In genomic region chr1:45802343-45803298, GRCh38 we compare ENCODE assay signal across 8 cellular contexts. TPM values are rescaled to one million over a fixed set of nuclear protein-coding genes. Genes with fewer than 3 reads are reported as not detected.
DNase-seq lines count a peak whose midpoint lies in the region; ATAC-seq and TF ChIP-seq lines count a peak whose summit lies in the region.

No MANE protein-coding gene starts in this region.

- peaks cover 6% of the 10 kb centered on the region for H3K36me3 Mint-ChIP-seq in stimulated activated effector memory CD8-positive, alpha-beta T cell treated with anti-CD3 and anti-CD28 coated beads, Interleukin-12 subunit alpha, Interleukin-12 subunit beta, amount 100 ng/mL, for 72 hours

- DNase-seq in AG08395 (ENCODE audit: low spot score): peak; percentile 98
- no peak for DNase-seq in GM12864 (ENCODE audit: low read depth)
- DNase-seq in LNCaP clone FGC (ENCODE audit: low read depth): no peak
- DNase-seq in dorsolateral prefrontal cortex: peak in 6 of 10 donors; percentile 10 to 82 (median 42)
- peak; percentile 49 to 83 for DNase-seq in left colon
- peak; percentile 8 to 62 for DNase-seq in stimulated activated effector memory CD8-positive, alpha-beta T cell treated with anti-CD3 and anti-CD28 coated beads, Interleukin-12 subunit alpha, Interleukin-12 subunit beta, amount 100 ng/mL, for 72 hours (ENCODE audit: low spot score in 2 of 2)
- no peak for DNase-seq in DMS114 treated with DMSO at 0.1 percent for 48 hours (lab: John Stamatoyannopoulos, UW; ENCODE audit: unreplicated experiment)

- peak overlapping the region in 42 of 59 donors; percentile 8 to 84 (median 60) for H3K27ac ChIP-seq in dorsolateral prefrontal cortex

- peak overlapping the region; percentile 85 for H3K27ac Mint-ChIP-seq in stimulated activated effector memory CD8-positive, alpha-beta T cell treated with anti-CD3 and anti-CD28 coated beads, Interleukin-12 subunit alpha, Interleukin-12 subunit beta, amount 100 ng/mL, for 72 hours

- peak overlapping the region; percentile 64 for H3K4me3 ChIP-seq in GM12864 (ENCODE audit: low read depth, low read length)
- H3K4me3 ChIP-seq in LNCaP clone FGC (ENCODE audit: low read depth, low read length): peak overlapping the region; percentile 73
- H3K4me3 ChIP-seq in dorsolateral prefrontal cortex: peak overlapping the region; percentile 45 to 78 (median 63)

- intact Hi-C loops in dorsolateral prefrontal cortex (cut with DNase I) (loop anchor here (2.0 to 10.0 kb wide), 6 partner anchors 50 to 298 kb away; partner anchors contain the start of genes GPBP1L1 (in 2 of the 2), IPP (in 2 of the 2), TMEM69 (in 2 of the 2) and CCDC163 (in 1 of the 2)), left colon (cut with DNase I, micrococcal nuclease) (no loop called here)

- H3K27me3 ChIP-seq in dorsolateral prefrontal cortex: no peaks in the 10 kb centered on the region

- peaks cover 36% of the 10 kb centered on the region for H3K4me1 Mint-ChIP-seq in stimulated activated effector memory CD8-positive, alpha-beta T cell treated with anti-CD3 and anti-CD28 coated beads, Interleukin-12 subunit alpha, Interleukin-12 subunit beta, amount 100 ng/mL, for 72 hours

- TF ChIP-seq CTCF in GM12864 (IDR thresholded peaks at IDR 0.05; ENCODE audit: low read depth, low read length, missing control alignments): no peak
- no peak for TF ChIP-seq CTCF in LNCaP clone FGC (IDR thresholded peaks at IDR 0.05; ENCODE audit: control insufficient read depth, extremely low read depth, insufficient read depth)
- TF ChIP-seq CTCF in dorsolateral prefrontal cortex (IDR thresholded peaks at IDR 0.05 in 54 of 56, conservative IDR thresholded peaks at IDR 0.05 in 2 of 56; ENCODE audit: low read depth in 1 of 56, partially characterized antibody in 56 of 56): no peak

- H3K4me3 Mint-ChIP-seq in stimulated activated effector memory CD8-positive, alpha-beta T cell treated with anti-CD3 and anti-CD28 coated beads, Interleukin-12 subunit alpha, Interleukin-12 subunit beta, amount 100 ng/mL, for 72 hours: peak overlapping the region; percentile 86

- no peaks in the 10 kb centered on the region for H3K9me3 Mint-ChIP-seq in stimulated activated effector memory CD8-positive, alpha-beta T cell treated with anti-CD3 and anti-CD28 coated beads, Interleukin-12 subunit alpha, Interleukin-12 subunit beta, amount 100 ng/mL, for 72 hours

- ATAC-seq in SK-N-SH treated with all-trans-retinoic acid at 6 μM for 48 hours (peak; percentile 97), left colon (peak; percentile 67)
- ATAC-seq in stimulated activated effector memory CD8-positive, alpha-beta T cell treated with anti-CD3 and anti-CD28 coated beads, Interleukin-12 subunit alpha, Interleukin-12 subunit beta, amount 100 ng/mL, for 72 hours: peak; percentile 77

TF ChIP-seq in SK-N-SH treated with all-trans-retinoic acid at 6 μM for 48 hours, 23 proteins besides CTCF, POLR2A, EP300 and RAD21:
- TF ChIP-seq PPARA (CRISPR knock-in tag; IDR thresholded peaks at IDR 0.05; ENCODE audit: borderline replicate concordance) (no peak), ESRRG (CRISPR knock-in tag; IDR thresholded peaks at IDR 0.05) (no peak), ZNF70 (CRISPR knock-in tag; IDR thresholded peaks at IDR 0.05) (no peak), BACH2 (CRISPR knock-in tag; IDR thresholded peaks at IDR 0.05; ENCODE audit: borderline replicate concordance) (no peak), CSRNP3 (CRISPR knock-in tag; IDR thresholded peaks at IDR 0.05) (no peak), POU6F1 (CRISPR knock-in tag; IDR thresholded peaks at IDR 0.05; ENCODE audit: borderline replicate concordance, low read depth) (no peak), ZFP3 (CRISPR knock-in tag; IDR thresholded peaks at IDR 0.05) (no peak), ZNF565 (CRISPR knock-in tag; conservative IDR thresholded peaks at IDR 0.05; ENCODE audit: low read depth) (no peak), CREB5 (CRISPR knock-in tag; IDR thresholded peaks at IDR 0.05; ENCODE audit: low read depth) (peak; percentile 56; the same call in 1 of the 2 replicates), SNAI2 (CRISPR knock-in tag; IDR thresholded peaks at IDR 0.05) (peak; percentile 56; the same call in 1 of the 2 replicates), TCF4 (CRISPR knock-in tag; IDR thresholded peaks at IDR 0.05; ENCODE audit: borderline replicate concordance) (no peak), OSR1 (CRISPR knock-in tag; IDR thresholded peaks at IDR 0.05) (no peak), CSDC2 (CRISPR knock-in tag; IDR thresholded peaks at IDR 0.05) (no peak)

RNA-seq across cellular contexts. Expression of gene MAST2, which starts 0.8 kb away (rescaled TPM):
- total RNA-seq in dorsolateral prefrontal cortex (10 to 100 TPM; 30.0 to 79.1 (median 44.2) TPM), left colon (100 to 1,000 TPM in 1 of 2 donors, 10 to 100 TPM in 1; 80.3 to 129 TPM)

RNA-seq across cellular contexts. Expression of gene IPP, which starts 52.2 kb away (rescaled TPM):
- total RNA-seq in dorsolateral prefrontal cortex (10 to 100 TPM in 118 of 120 experiments, 1 to 10 TPM in 2; 9.4 to 25.7 (median 16.6) TPM), left colon (10 to 100 TPM; 18.8 to 20.1 TPM)

Comparison
In these comparisons a context has a peak if more than half of its experiments do, and no peak if none do; other contexts are left out.
1. DNase-seq: peak in AG08395 (single experiment), dorsolateral prefrontal cortex (6 of 10), left colon (2 of 2) and stimulated activated effector memory CD8-positive, alpha-beta T cell treated with anti-CD3 and anti-CD28 coated beads, Interleukin-12 subunit alpha, Interleukin-12 subunit beta, amount 100 ng/mL, for 72 hours (2 of 2); none in GM12864 (single experiment), LNCaP clone FGC (single experiment) and DMS114 treated with DMSO at 0.1 percent for 48 hours (single experiment).
2. intact Hi-C loops: an anchor here in dorsolateral prefrontal cortex (2.0 to 10.0 kb wide); none called in left colon.
3. Peak in every context shown above with its lines, with median percentiles within 50 percentile points of each other: H3K4me3 ChIP-seq and ATAC-seq.